In the genomic region with DNA sequence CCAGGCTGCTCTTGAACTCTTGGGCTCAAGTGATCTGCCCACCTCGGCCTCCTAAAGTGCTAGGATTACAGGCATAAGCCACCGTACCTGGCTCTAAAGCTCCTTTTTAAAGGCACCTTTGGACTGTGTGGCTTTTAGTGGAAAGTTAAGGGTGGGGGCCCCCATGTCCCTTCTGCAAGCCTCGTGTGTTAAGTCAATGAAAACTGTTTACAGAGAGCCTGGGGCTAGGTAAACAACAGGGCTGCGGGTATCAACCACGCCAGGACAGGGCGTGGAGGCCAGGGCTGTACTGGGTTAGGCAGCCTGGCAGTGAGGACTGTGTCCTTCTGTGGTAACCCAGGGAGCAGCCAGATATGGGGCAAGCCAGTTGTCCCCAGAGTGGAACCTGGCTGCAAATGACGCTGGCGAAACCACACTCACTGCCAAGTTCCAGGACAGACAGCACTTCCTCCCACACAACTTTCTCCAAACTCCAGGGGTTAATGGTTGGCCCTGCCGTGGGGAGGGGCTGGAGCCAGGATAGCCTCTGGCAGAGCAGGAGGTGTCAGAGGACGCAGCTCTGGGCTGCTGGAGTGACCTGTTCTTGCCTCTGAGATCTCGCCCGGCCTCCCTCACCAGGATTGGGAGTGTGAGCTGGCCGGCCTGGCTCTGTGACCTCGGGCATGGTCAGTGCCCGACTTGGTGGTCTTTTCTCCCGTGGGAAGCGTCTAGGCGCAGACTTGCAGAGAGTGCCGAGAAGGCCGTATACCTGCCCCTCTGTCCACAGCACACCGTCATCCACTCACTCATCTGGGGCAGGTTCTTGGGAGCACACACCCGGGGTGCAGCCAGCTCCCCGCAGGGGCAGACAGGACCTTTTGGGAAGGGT, we compare ENCODE assay signal across 1 cellular context.
TF ChIP-seq lines count a peak whose summit lies in the region.

No MANE protein-coding gene starts in this region.

TF ChIP-seq in HepG2, 621 proteins besides CTCF, POLR2A, EP300 and RAD21 (continued from another document and continues in another):
- TF ChIP-seq ZNF580 (CRISPR knock-in tag; IDR thresholded peaks at IDR 0.05; ENCODE audit: borderline replicate concordance, low read depth) = peak; percentile 94
- TF ChIP-seq EED (CRISPR knock-in tag; IDR thresholded peaks at IDR 0.05) = peak; percentile 78; the same call in 1 of the 2 replicates
- TF ChIP-seq, protein P1, sequence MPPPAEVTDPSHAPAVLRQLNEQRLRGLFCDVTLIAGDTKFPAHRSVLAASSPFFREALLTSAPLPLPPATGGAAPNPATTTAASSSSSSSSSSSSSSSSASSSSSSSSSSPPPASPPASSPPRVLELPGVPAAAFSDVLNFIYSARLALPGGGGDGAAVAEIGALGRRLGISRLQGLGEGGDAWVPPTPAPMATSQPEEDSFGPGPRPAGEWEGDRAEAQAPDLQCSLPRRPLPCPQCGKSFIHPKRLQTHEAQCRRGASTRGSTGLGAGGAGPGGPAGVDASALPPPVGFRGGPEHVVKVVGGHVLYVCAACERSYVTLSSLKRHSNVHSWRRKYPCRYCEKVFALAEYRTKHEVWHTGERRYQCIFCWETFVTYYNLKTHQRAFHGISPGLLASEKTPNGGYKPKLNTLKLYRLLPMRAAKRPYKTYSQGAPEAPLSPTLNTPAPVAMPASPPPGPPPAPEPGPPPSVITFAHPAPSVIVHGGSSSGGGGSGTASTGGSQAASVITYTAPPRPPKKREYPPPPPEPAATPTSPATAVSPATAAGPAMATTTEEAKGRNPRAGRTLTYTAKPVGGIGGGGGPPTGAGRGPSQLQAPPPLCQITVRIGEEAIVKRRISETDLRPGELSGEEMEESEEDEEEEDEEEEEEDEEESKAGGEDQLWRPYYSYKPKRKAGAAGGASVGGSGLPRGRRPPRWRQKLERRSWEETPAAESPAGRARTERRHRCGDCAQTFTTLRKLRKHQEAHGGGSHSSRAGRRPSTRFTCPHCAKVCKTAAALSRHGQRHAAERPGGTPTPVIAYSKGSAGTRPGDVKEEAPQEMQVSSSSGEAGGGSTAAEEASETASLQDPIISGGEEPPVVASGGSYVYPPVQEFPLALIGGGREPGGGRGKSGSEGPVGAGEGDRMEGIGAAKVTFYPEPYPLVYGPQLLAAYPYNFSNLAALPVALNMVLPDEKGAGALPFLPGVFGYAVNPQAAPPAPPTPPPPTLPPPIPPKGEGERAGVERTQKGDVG (CRISPR knock-in tag; IDR thresholded peaks at IDR 0.05; ENCODE audit: borderline replicate concordance) = peak; percentile 93; the same call in 1 of the 2 replicates
- TF ChIP-seq, protein P2, sequence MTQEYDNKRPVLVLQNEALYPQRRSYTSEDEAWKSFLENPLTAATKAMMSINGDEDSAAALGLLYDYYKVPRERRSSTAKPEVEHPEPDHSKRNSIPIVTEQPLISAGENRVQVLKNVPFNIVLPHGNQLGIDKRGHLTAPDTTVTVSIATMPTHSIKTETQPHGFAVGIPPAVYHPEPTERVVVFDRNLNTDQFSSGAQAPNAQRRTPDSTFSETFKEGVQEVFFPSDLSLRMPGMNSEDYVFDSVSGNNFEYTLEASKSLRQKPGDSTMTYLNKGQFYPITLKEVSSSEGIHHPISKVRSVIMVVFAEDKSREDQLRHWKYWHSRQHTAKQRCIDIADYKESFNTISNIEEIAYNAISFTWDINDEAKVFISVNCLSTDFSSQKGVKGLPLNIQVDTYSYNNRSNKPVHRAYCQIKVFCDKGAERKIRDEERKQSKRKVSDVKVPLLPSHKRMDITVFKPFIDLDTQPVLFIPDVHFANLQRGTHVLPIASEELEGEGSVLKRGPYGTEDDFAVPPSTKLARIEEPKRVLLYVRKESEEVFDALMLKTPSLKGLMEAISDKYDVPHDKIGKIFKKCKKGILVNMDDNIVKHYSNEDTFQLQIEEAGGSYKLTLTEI (CRISPR knock-in tag; conservative IDR thresholded peaks at IDR 0.05) = no peak
- TF ChIP-seq, protein P3, sequence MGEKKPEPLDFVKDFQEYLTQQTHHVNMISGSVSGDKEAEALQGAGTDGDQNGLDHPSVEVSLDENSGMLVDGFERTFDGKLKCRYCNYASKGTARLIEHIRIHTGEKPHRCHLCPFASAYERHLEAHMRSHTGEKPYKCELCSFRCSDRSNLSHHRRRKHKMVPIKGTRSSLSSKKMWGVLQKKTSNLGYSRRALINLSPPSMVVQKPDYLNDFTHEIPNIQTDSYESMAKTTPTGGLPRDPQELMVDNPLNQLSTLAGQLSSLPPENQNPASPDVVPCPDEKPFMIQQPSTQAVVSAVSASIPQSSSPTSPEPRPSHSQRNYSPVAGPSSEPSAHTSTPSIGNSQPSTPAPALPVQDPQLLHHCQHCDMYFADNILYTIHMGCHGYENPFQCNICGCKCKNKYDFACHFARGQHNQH (CRISPR knock-in tag; IDR thresholded peaks at IDR 0.05) = peak; percentile 98
- TF ChIP-seq NR3C1 (CRISPR knock-in tag; IDR thresholded peaks at IDR 0.05) = no peak
- peak; percentile 60; the same call in 1 of the 2 replicates for TF ChIP-seq BRD4 (CRISPR knock-in tag; IDR thresholded peaks at IDR 0.05)
- peak; percentile 99 for TF ChIP-seq HDAC2 (CRISPR knock-in tag; IDR thresholded peaks at IDR 0.05)
- TF ChIP-seq ZSCAN12 (CRISPR knock-in tag; IDR thresholded peaks at IDR 0.05) = 0 out of 2 replicates have a peak, but pooled peaks have one; percentile 76
- TF ChIP-seq FOXA3 (CRISPR knock-in tag; IDR thresholded peaks at IDR 0.05) = peak; percentile 100
- no peak; the same call in 1 of the 2 replicates for TF ChIP-seq HCFC1 (IDR thresholded peaks at IDR 0.05; ENCODE audit: low read depth, low read length)
- peak; percentile 83; the same call in 1 of the 2 replicates for TF ChIP-seq NR1H2 (CRISPR knock-in tag; IDR thresholded peaks at IDR 0.05; ENCODE audit: borderline replicate concordance, low read depth)
- TF ChIP-seq ELF3 (CRISPR knock-in tag; IDR thresholded peaks at IDR 0.05) = peak; percentile 94
- peak; percentile 99 for TF ChIP-seq ZNF567 (CRISPR knock-in tag; IDR thresholded peaks at IDR 0.05; ENCODE audit: borderline replicate concordance)
- TF ChIP-seq KDM5B (CRISPR knock-in tag; IDR thresholded peaks at IDR 0.05; ENCODE audit: borderline replicate concordance) = peak; percentile 91; the same call in 1 of the 2 replicates
- no peak for TF ChIP-seq ZFP62 (CRISPR knock-in tag; IDR thresholded peaks at IDR 0.05)
- peak; percentile 89 for TF ChIP-seq HIVEP1 (CRISPR knock-in tag; IDR thresholded peaks at IDR 0.05)
- TF ChIP-seq MATR3 (CRISPR knock-in tag; IDR thresholded peaks at IDR 0.05) = no peak
- peak; percentile 99 for TF ChIP-seq PHF21A (CRISPR knock-in tag; IDR thresholded peaks at IDR 0.05)
- TF ChIP-seq MYC (CRISPR knock-in tag; IDR thresholded peaks at IDR 0.05; ENCODE audit: borderline replicate concordance) = peak; percentile 98
- TF ChIP-seq, protein P4, sequence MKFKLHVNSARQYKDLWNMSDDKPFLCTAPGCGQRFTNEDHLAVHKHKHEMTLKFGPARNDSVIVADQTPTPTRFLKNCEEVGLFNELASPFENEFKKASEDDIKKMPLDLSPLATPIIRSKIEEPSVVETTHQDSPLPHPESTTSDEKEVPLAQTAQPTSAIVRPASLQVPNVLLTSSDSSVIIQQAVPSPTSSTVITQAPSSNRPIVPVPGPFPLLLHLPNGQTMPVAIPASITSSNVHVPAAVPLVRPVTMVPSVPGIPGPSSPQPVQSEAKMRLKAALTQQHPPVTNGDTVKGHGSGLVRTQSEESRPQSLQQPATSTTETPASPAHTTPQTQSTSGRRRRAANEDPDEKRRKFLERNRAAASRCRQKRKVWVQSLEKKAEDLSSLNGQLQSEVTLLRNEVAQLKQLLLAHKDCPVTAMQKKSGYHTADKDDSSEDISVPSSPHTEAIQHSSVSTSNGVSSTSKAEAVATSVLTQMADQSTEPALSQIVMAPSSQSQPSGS (CRISPR knock-in tag; IDR thresholded peaks at IDR 0.05) = peak; percentile 95
- peak; percentile 96 for TF ChIP-seq HOXA3 (CRISPR knock-in tag; IDR thresholded peaks at IDR 0.05)
- TF ChIP-seq NR2F1 (CRISPR knock-in tag; IDR thresholded peaks at IDR 0.05) = peak; percentile 81; a peak in 3 of 4 replicates
- peak; percentile 94 for TF ChIP-seq DMAP1 (CRISPR knock-in tag; IDR thresholded peaks at IDR 0.05)
- peak; percentile 80; the same call in 1 of the 2 replicates for TF ChIP-seq AKNA (CRISPR knock-in tag; IDR thresholded peaks at IDR 0.05; ENCODE audit: borderline replicate concordance)
- TF ChIP-seq RXRB (CRISPR knock-in tag; IDR thresholded peaks at IDR 0.05; ENCODE audit: borderline replicate concordance) = peak; percentile 97
- TF ChIP-seq ZFP82 (CRISPR knock-in tag; IDR thresholded peaks at IDR 0.05; ENCODE audit: borderline replicate concordance) = 0 out of 2 replicates have a peak, but pooled peaks have one; percentile 65
- TF ChIP-seq, protein P5, sequence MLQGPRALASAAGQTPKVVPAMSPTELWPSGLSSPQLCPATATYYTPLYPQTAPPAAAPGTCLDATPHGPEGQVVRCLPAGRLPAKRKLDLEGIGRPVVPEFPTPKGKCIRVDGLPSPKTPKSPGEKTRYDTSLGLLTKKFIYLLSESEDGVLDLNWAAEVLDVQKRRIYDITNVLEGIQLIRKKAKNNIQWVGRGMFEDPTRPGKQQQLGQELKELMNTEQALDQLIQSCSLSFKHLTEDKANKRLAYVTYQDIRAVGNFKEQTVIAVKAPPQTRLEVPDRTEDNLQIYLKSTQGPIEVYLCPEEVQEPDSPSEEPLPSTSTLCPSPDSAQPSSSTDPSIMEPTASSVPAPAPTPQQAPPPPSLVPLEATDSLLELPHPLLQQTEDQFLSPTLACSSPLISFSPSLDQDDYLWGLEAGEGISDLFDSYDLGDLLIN (CRISPR knock-in tag; IDR thresholded peaks at IDR 0.05; ENCODE audit: borderline replicate concordance) = peak; percentile 77; the same call in 1 of the 2 replicates
- TF ChIP-seq SETDB1 (CRISPR knock-in tag; IDR thresholded peaks at IDR 0.05; ENCODE audit: borderline replicate concordance) = no peak
- TF ChIP-seq NFE2L2 (IDR thresholded peaks at IDR 0.05; ENCODE audit: low read length) = no peak
- no peak for TF ChIP-seq ZBTB8A (CRISPR knock-in tag; IDR thresholded peaks at IDR 0.05; ENCODE audit: borderline replicate concordance, low read depth)
- peak; percentile 85; the same call in 1 of the 2 replicates for TF ChIP-seq ZFP37 (CRISPR knock-in tag; IDR thresholded peaks at IDR 0.05; ENCODE audit: borderline replicate concordance)
- TF ChIP-seq PHF8 (CRISPR knock-in tag; IDR thresholded peaks at IDR 0.05) = peak; percentile 67
- no peak for TF ChIP-seq ZNF354B (CRISPR knock-in tag; IDR thresholded peaks at IDR 0.05)
- peak; percentile 34; the same call in 1 of the 2 replicates for TF ChIP-seq ZNF34 (CRISPR knock-in tag; IDR thresholded peaks at IDR 0.05; ENCODE audit: borderline replicate concordance)
- TF ChIP-seq ESRRA (CRISPR knock-in tag; IDR thresholded peaks at IDR 0.05; ENCODE audit: low read depth) = peak; percentile 76
- peak; percentile 99 for TF ChIP-seq YEATS4 (CRISPR knock-in tag; IDR thresholded peaks at IDR 0.05; ENCODE audit: borderline replicate concordance)
- no peak for TF ChIP-seq TCF12 (IDR thresholded peaks at IDR 0.05)
- TF ChIP-seq TCF12 (CRISPR knock-in tag; IDR thresholded peaks at IDR 0.05) = peak; percentile 93; the same call in 1 of the 2 replicates
- TF ChIP-seq ZC3H13 (CRISPR knock-in tag; IDR thresholded peaks at IDR 0.05) = peak; percentile 86; the same call in 1 of the 2 replicates
- TF ChIP-seq, protein P6, sequence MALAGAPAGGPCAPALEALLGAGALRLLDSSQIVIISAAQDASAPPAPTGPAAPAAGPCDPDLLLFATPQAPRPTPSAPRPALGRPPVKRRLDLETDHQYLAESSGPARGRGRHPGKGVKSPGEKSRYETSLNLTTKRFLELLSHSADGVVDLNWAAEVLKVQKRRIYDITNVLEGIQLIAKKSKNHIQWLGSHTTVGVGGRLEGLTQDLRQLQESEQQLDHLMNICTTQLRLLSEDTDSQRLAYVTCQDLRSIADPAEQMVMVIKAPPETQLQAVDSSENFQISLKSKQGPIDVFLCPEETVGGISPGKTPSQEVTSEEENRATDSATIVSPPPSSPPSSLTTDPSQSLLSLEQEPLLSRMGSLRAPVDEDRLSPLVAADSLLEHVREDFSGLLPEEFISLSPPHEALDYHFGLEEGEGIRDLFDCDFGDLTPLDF (CRISPR knock-in tag; IDR thresholded peaks at IDR 0.05) = no peak
- no peak for TF ChIP-seq ZNF780A (CRISPR knock-in tag; IDR thresholded peaks at IDR 0.05)
- TF ChIP-seq HINFP (CRISPR knock-in tag; IDR thresholded peaks at IDR 0.05; ENCODE audit: low read depth) = peak; percentile 86; the same call in 1 of the 2 replicates
